Comparison of ENCODE assay signal across 1 cellular context in the genomic region with DNA sequence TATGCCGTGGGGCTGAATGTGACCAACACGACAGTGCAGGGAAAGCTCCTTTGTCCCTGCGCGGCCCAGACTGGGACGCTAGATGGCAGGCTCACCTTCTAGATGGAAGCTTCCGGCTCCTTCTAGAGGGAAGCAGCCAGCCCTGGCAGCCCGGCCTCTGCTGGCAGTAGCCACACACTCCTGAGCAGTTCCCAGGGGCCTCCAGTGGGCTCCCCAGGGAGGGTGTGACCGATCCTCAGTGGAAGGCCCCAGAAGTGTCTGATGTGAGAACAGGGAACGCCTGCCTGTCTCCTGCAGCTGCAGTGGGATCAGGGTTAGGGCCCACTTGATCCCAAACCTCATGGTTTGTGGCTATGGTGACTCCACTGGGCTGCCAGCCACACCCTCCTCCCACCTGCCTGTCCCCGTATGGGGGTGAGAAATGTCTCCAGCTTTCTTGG.
TF ChIP-seq lines count a peak whose summit lies in the region.

No MANE protein-coding gene starts in this region.

TF ChIP-seq in HepG2, 621 proteins besides CTCF, POLR2A, EP300 and RAD21 (continued from another document and continues in another):
- TF ChIP-seq, protein P1, sequence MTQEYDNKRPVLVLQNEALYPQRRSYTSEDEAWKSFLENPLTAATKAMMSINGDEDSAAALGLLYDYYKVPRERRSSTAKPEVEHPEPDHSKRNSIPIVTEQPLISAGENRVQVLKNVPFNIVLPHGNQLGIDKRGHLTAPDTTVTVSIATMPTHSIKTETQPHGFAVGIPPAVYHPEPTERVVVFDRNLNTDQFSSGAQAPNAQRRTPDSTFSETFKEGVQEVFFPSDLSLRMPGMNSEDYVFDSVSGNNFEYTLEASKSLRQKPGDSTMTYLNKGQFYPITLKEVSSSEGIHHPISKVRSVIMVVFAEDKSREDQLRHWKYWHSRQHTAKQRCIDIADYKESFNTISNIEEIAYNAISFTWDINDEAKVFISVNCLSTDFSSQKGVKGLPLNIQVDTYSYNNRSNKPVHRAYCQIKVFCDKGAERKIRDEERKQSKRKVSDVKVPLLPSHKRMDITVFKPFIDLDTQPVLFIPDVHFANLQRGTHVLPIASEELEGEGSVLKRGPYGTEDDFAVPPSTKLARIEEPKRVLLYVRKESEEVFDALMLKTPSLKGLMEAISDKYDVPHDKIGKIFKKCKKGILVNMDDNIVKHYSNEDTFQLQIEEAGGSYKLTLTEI (CRISPR knock-in tag; conservative IDR thresholded peaks at IDR 0.05) = no peak
- TF ChIP-seq, protein P2, sequence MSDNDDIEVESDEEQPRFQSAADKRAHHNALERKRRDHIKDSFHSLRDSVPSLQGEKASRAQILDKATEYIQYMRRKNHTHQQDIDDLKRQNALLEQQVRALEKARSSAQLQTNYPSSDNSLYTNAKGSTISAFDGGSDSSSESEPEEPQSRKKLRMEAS (IDR thresholded peaks at IDR 0.05) = peak; percentile 49; the same call in 1 of the 2 replicates
- no peak for TF ChIP-seq GPN1 (CRISPR knock-in tag; IDR thresholded peaks at IDR 0.05; ENCODE audit: borderline replicate concordance)
- TF ChIP-seq, protein P3, sequence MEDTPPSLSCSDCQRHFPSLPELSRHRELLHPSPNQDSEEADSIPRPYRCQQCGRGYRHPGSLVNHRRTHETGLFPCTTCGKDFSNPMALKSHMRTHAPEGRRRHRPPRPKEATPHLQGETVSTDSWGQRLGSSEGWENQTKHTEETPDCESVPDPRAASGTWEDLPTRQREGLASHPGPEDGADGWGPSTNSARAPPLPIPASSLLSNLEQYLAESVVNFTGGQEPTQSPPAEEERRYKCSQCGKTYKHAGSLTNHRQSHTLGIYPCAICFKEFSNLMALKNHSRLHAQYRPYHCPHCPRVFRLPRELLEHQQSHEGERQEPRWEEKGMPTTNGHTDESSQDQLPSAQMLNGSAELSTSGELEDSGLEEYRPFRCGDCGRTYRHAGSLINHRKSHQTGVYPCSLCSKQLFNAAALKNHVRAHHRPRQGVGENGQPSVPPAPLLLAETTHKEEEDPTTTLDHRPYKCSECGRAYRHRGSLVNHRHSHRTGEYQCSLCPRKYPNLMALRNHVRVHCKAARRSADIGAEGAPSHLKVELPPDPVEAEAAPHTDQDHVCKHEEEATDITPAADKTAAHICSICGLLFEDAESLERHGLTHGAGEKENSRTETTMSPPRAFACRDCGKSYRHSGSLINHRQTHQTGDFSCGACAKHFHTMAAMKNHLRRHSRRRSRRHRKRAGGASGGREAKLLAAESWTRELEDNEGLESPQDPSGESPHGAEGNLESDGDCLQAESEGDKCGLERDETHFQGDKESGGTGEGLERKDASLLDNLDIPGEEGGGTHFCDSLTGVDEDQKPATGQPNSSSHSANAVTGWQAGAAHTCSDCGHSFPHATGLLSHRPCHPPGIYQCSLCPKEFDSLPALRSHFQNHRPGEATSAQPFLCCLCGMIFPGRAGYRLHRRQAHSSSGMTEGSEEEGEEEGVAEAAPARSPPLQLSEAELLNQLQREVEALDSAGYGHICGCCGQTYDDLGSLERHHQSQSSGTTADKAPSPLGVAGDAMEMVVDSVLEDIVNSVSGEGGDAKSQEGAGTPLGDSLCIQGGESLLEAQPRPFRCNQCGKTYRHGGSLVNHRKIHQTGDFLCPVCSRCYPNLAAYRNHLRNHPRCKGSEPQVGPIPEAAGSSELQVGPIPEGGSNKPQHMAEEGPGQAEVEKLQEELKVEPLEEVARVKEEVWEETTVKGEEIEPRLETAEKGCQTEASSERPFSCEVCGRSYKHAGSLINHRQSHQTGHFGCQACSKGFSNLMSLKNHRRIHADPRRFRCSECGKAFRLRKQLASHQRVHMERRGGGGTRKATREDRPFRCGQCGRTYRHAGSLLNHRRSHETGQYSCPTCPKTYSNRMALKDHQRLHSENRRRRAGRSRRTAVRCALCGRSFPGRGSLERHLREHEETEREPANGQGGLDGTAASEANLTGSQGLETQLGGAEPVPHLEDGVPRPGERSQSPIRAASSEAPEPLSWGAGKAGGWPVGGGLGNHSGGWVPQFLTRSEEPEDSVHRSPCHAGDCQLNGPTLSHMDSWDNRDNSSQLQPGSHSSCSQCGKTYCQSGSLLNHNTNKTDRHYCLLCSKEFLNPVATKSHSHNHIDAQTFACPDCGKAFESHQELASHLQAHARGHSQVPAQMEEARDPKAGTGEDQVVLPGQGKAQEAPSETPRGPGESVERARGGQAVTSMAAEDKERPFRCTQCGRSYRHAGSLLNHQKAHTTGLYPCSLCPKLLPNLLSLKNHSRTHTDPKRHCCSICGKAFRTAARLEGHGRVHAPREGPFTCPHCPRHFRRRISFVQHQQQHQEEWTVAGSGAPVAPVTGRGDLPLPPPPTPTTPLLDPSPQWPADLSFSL (CRISPR knock-in tag; IDR thresholded peaks at IDR 0.05) = no peak
- TF ChIP-seq PCBP1 (IDR thresholded peaks at IDR 0.05; ENCODE audit: borderline replicate concordance, low read depth, low read length) = no peak
- TF ChIP-seq, protein P4, sequence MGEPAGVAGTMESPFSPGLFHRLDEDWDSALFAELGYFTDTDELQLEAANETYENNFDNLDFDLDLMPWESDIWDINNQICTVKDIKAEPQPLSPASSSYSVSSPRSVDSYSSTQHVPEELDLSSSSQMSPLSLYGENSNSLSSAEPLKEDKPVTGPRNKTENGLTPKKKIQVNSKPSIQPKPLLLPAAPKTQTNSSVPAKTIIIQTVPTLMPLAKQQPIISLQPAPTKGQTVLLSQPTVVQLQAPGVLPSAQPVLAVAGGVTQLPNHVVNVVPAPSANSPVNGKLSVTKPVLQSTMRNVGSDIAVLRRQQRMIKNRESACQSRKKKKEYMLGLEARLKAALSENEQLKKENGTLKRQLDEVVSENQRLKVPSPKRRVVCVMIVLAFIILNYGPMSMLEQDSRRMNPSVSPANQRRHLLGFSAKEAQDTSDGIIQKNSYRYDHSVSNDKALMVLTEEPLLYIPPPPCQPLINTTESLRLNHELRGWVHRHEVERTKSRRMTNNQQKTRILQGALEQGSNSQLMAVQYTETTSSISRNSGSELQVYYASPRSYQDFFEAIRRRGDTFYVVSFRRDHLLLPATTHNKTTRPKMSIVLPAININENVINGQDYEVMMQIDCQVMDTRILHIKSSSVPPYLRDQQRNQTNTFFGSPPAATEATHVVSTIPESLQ (CRISPR knock-in tag; conservative IDR thresholded peaks at IDR 0.05) = no peak
- TF ChIP-seq, protein P5, sequence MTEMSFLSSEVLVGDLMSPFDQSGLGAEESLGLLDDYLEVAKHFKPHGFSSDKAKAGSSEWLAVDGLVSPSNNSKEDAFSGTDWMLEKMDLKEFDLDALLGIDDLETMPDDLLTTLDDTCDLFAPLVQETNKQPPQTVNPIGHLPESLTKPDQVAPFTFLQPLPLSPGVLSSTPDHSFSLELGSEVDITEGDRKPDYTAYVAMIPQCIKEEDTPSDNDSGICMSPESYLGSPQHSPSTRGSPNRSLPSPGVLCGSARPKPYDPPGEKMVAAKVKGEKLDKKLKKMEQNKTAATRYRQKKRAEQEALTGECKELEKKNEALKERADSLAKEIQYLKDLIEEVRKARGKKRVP (CRISPR knock-in tag; IDR thresholded peaks at IDR 0.05) = no peak
- no peak for TF ChIP-seq KMT2B (CRISPR knock-in tag; IDR thresholded peaks at IDR 0.05)
- TF ChIP-seq MXI1 (IDR thresholded peaks at IDR 0.05; ENCODE audit: borderline replicate concordance, low read depth, low read length) = 0 out of 3 replicates have a peak, but pooled peaks have one; percentile 54
- no peak for TF ChIP-seq PAWR (CRISPR knock-in tag; IDR thresholded peaks at IDR 0.05; ENCODE audit: borderline replicate concordance)
- TF ChIP-seq HNF4A (CRISPR knock-in tag; IDR thresholded peaks at IDR 0.05) = 0 out of 2 replicates have a peak, but pooled peaks have one; percentile 5
- TF ChIP-seq, protein P6, sequence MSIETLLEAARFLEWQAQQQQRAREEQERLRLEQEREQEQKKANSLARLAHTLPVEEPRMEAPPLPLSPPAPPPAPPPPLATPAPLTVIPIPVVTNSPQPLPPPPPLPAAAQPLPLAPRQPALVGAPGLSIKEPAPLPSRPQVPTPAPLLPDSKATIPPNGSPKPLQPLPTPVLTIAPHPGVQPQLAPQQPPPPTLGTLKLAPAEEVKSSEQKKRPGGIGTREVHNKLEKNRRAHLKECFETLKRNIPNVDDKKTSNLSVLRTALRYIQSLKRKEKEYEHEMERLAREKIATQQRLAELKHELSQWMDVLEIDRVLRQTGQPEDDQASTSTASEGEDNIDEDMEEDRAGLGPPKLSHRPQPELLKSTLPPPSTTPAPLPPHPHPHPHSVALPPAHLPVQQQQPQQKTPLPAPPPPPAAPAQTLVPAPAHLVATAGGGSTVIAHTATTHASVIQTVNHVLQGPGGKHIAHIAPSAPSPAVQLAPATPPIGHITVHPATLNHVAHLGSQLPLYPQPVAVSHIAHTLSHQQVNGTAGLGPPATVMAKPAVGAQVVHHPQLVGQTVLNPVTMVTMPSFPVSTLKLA (IDR thresholded peaks at IDR 0.05) = no peak
- TF ChIP-seq ZNF12 (CRISPR knock-in tag; IDR thresholded peaks at IDR 0.05) = 0 out of 2 replicates have a peak, but pooled peaks have one; percentile 24
- TF ChIP-seq ETV5 (CRISPR knock-in tag; IDR thresholded peaks at IDR 0.05; ENCODE audit: borderline replicate concordance) = peak; percentile 94
- TF ChIP-seq, protein P7, sequence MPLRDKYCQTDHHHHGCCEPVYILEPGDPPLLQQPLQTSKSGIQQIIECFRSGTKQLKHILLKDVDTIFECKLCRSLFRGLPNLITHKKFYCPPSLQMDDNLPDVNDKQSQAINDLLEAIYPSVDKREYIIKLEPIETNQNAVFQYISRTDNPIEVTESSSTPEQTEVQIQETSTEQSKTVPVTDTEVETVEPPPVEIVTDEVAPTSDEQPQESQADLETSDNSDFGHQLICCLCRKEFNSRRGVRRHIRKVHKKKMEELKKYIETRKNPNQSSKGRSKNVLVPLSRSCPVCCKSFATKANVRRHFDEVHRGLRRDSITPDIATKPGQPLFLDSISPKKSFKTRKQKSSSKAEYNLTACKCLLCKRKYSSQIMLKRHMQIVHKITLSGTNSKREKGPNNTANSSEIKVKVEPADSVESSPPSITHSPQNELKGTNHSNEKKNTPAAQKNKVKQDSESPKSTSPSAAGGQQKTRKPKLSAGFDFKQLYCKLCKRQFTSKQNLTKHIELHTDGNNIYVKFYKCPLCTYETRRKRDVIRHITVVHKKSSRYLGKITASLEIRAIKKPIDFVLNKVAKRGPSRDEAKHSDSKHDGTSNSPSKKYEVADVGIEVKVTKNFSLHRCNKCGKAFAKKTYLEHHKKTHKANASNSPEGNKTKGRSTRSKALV (CRISPR knock-in tag; IDR thresholded peaks at IDR 0.05) = no peak
- no peak for TF ChIP-seq ZNF180 (CRISPR knock-in tag; IDR thresholded peaks at IDR 0.05; ENCODE audit: borderline replicate concordance, low read depth)
- TF ChIP-seq, protein P8, sequence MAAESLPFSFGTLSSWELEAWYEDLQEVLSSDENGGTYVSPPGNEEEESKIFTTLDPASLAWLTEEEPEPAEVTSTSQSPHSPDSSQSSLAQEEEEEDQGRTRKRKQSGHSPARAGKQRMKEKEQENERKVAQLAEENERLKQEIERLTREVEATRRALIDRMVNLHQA (CRISPR knock-in tag; IDR thresholded peaks at IDR 0.05) = no peak
- TF ChIP-seq ATF7-NPFF (CRISPR knock-in tag; IDR thresholded peaks at IDR 0.05; ENCODE audit: low read depth) = 0 out of 2 replicates have a peak, but pooled peaks have one; percentile 36
- TF ChIP-seq TAF15 (IDR thresholded peaks at IDR 0.05; ENCODE audit: low read depth, low read length, poor library complexity, severe bottlenecking) = no peak
- TF ChIP-seq ZNF251 (CRISPR knock-in tag; IDR thresholded peaks at IDR 0.05) = no peak
- no peak for TF ChIP-seq ZNF841 (CRISPR knock-in tag; IDR thresholded peaks at IDR 0.05; ENCODE audit: borderline replicate concordance)
- peak; percentile 69; the same call in 1 of the 2 replicates for TF ChIP-seq ZNF317 (CRISPR knock-in tag; IDR thresholded peaks at IDR 0.05)
- TF ChIP-seq SAP130 (CRISPR knock-in tag; IDR thresholded peaks at IDR 0.05; ENCODE audit: low read depth) = peak; percentile 58
- TF ChIP-seq, protein P9, sequence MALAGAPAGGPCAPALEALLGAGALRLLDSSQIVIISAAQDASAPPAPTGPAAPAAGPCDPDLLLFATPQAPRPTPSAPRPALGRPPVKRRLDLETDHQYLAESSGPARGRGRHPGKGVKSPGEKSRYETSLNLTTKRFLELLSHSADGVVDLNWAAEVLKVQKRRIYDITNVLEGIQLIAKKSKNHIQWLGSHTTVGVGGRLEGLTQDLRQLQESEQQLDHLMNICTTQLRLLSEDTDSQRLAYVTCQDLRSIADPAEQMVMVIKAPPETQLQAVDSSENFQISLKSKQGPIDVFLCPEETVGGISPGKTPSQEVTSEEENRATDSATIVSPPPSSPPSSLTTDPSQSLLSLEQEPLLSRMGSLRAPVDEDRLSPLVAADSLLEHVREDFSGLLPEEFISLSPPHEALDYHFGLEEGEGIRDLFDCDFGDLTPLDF (CRISPR knock-in tag; IDR thresholded peaks at IDR 0.05) = no peak
- TF ChIP-seq CBX5 (CRISPR knock-in tag; IDR thresholded peaks at IDR 0.05; ENCODE audit: borderline replicate concordance) = peak; percentile 90; the same call in 1 of the 2 replicates
- TF ChIP-seq, protein P10, sequence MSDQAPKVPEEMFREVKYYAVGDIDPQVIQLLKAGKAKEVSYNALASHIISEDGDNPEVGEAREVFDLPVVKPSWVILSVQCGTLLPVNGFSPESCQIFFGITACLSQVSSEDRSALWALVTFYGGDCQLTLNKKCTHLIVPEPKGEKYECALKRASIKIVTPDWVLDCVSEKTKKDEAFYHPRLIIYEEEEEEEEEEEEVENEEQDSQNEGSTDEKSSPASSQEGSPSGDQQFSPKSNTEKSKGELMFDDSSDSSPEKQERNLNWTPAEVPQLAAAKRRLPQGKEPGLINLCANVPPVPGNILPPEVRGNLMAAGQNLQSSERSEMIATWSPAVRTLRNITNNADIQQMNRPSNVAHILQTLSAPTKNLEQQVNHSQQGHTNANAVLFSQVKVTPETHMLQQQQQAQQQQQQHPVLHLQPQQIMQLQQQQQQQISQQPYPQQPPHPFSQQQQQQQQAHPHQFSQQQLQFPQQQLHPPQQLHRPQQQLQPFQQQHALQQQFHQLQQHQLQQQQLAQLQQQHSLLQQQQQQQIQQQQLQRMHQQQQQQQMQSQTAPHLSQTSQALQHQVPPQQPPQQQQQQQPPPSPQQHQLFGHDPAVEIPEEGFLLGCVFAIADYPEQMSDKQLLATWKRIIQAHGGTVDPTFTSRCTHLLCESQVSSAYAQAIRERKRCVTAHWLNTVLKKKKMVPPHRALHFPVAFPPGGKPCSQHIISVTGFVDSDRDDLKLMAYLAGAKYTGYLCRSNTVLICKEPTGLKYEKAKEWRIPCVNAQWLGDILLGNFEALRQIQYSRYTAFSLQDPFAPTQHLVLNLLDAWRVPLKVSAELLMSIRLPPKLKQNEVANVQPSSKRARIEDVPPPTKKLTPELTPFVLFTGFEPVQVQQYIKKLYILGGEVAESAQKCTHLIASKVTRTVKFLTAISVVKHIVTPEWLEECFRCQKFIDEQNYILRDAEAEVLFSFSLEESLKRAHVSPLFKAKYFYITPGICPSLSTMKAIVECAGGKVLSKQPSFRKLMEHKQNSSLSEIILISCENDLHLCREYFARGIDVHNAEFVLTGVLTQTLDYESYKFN (CRISPR knock-in tag; conservative IDR thresholded peaks at IDR 0.05) = 0 out of 2 replicates have a peak, but pooled peaks have one; percentile 9
- TF ChIP-seq, protein P11, sequence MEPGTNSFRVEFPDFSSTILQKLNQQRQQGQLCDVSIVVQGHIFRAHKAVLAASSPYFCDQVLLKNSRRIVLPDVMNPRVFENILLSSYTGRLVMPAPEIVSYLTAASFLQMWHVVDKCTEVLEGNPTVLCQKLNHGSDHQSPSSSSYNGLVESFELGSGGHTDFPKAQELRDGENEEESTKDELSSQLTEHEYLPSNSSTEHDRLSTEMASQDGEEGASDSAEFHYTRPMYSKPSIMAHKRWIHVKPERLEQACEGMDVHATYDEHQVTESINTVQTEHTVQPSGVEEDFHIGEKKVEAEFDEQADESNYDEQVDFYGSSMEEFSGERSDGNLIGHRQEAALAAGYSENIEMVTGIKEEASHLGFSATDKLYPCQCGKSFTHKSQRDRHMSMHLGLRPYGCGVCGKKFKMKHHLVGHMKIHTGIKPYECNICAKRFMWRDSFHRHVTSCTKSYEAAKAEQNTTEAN (CRISPR knock-in tag; conservative IDR thresholded peaks at IDR 0.05) = no peak
- TF ChIP-seq ZNF343 (CRISPR knock-in tag; IDR thresholded peaks at IDR 0.05) = no peak
- TF ChIP-seq DPF2 (CRISPR knock-in tag; IDR thresholded peaks at IDR 0.05; ENCODE audit: borderline replicate concordance, low read depth) = no peak
- TF ChIP-seq ZNF546 (CRISPR knock-in tag; conservative IDR thresholded peaks at IDR 0.05) = no peak
